Comparison of ENCODE assay signal across 6 cellular contexts in genomic region chr3:73203633-73204032, GRCh38.
"Had no signal": no experiment of that assay in that cellular context is flagged by ENCODE, and none has a peak within 500 bp of the region (broad histone marks: within the 10 kb centered on the region; RNA-seq: fewer than 3 reads in every experiment).

No MANE protein-coding gene starts in this region.

- H3K9ac ChIP-seq: KMS-11 had no signal

- H3K27ac ChIP-seq: HL-60, KMS-11 had no signal

- H3K4me2 ChIP-seq: KMS-11 had no signal

- DNase-seq: Karpas-422, KBM-7, KG1 had no signal

- FAIRE-seq: HTR-8/SVneo had no signal
